Comparison of ENCODE assay signal across 14 cellular contexts in the genomic region with DNA sequence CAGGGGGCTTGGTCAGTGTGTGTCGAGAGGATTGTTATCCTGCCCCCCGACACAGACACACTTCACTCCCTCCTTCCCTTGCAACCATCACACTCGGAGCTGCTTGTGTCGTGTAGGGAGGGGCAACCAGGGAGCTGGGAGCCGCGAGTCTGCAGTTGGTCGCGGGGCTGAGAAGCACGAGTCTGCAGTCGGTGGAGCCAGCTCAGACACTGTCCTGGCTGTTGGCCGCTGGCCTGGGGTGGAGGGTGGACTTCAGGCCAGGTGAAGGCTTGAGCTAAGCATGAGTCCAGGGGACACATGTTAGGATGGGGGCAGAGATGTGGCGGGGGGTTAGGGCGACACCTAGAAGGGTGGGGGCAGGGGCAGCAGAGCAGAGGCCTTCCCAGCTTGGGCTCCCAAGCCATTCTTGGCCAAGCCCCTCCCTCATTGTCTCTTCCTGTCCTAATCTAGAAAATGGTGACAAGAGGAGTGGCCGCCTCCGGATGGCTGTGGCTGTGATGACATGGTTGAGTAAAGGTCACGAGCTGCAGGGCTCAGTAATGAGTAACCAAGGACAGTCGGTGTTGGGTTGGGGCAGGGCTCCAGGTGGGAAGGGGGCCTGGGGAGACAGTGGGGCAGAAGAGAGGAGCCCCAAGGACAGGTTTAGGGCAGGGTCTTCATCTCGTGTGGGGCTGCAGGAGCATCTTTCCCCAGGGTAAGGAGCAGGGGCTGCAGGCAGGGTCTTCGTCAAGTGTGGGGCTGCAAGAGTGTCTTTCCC. TPM values are rescaled to one million over a fixed set of nuclear protein-coding genes. Genes with fewer than 3 reads are reported as not detected.
DNase-seq lines count a peak whose midpoint lies in the region; ATAC-seq, FAIRE-seq and TF ChIP-seq lines count a peak whose summit lies in the region.
"Had no signal": no experiment of that assay in that cellular context is flagged by ENCODE, and none has a peak within 500 bp of the region (broad histone marks: within the 10 kb centered on the region; RNA-seq: fewer than 3 reads in every experiment).

No MANE protein-coding gene starts in this region.

- H3K36me3 ChIP-seq in GM12878 (ENCODE audit: control insufficient read depth in 2 of 2, insufficient read depth in 2 of 2, low read length in 1 of 2) = peaks cover 13 to 28% of the 10 kb centered on the region in 2 experiments; a peak in 3 of 4 replicates
- peaks cover 86% of the 10 kb centered on the region for H3K36me3 ChIP-seq in WERI-Rb-1
- H3K36me3 ChIP-seq in osteoblast (ENCODE audit: insufficient read depth, low read length) = peaks cover 23% of the 10 kb centered on the region

- WGBS in GM12878 (ENCODE audit: insufficient coverage, insufficient replicate concordance, low lambda C conversion rate, missing lambda C conversion rate) = 86% methylated on average over 16 of the region's 19 CpGs

- H3K9ac ChIP-seq in GM12878 (ENCODE audit: control insufficient read depth, insufficient read depth, low read length) = no peak overlapping the region
- H3K9ac ChIP-seq: parathyroid adenoma had no signal

- H3K27me3 Mint-ChIP-seq in natural killer cell (ENCODE audit: low read depth in 2 of 2) = no peaks in the 10 kb centered on the region

- no peaks in the 10 kb centered on the region for H3K9me3 Mint-ChIP-seq in natural killer cell

- SMC1A ChIA-PET in GM12878 (lab: Charles Lee; ENCODE audit: uncharacterized antibody, unreplicated experiment) = no interaction called here

- H3K27me3 ChIP-seq in GM12878 (replicated peaks in 1 of 2; ENCODE audit: control insufficient read depth in 2 of 2, insufficient read depth in 2 of 2, low read length in 1 of 2) (no peaks in the 10 kb centered on the region), WERI-Rb-1 (ENCODE audit: insufficient read depth, low read depth, severe bottlenecking) (no peaks in the 10 kb centered on the region), osteoblast (ENCODE audit: insufficient read depth, low read length) (no peaks in the 10 kb centered on the region)

- TF ChIP-seq CTCF in GM20000 (IDR thresholded peaks at IDR 0.05; ENCODE audit: extremely low read depth, missing control alignments) (no peak), GM12878 (IDR thresholded peaks at IDR 0.05 in 2 of 3, conservative IDR thresholded peaks at IDR 0.05 in 1 of 3; ENCODE audit: control insufficient read depth in 2 of 3, extremely low read depth in 1 of 3, insufficient read depth in 1 of 3, low read depth in 3 of 3, low read length in 3 of 3) (no peak), natural killer cell (IDR thresholded peaks at IDR 0.05) (no peak), WERI-Rb-1 (IDR thresholded peaks at IDR 0.05; ENCODE audit: low read depth, low read length) (no peak), osteoblast (IDR thresholded peaks at IDR 0.05; ENCODE audit: extremely low read depth, low read depth, low read length) (no peak)

- H3K4me3 Mint-ChIP-seq in natural killer cell = no peak overlapping the region

- CTCF ChIA-PET in GM12878 (lab: Yijun Ruan, JAX) = interaction anchor here (1.1 kb wide), 2 partner anchors 9 to 50 kb away, joined by 3 read pairs; no protein-coding TSS in a partner anchor

- H3K79me2 ChIP-seq in GM12878 (ENCODE audit: control insufficient read depth, insufficient read depth, low read length) (peaks cover 46% of the 10 kb centered on the region), osteoblast (ENCODE audit: insufficient read depth, low read length) (peaks cover 72% of the 10 kb centered on the region)

- POLR2A ChIA-PET in GM12878 (lab: Charles Lee) = interaction anchor here (0.5 to 0.6 kb wide), 2 partner anchors 1763 to 1807 kb away, joined by 3 to 8 read pairs; no protein-coding TSS in a partner anchor

- H3K4me3 ChIP-seq in GM12878 = no peak overlapping the region
- H3K4me3 ChIP-seq in WERI-Rb-1 (ENCODE audit: low read depth, low read length) = no peak overlapping the region
- no peak overlapping the region for H3K4me3 ChIP-seq in osteoblast (ENCODE audit: insufficient read depth, low read length)

- H3K4me1 ChIP-seq in GM12878 (ENCODE audit: control insufficient read depth, insufficient read depth, low read length) (peaks cover 40% of the 10 kb centered on the region), osteoblast (ENCODE audit: insufficient read depth, low read length) (peaks cover 33% of the 10 kb centered on the region)

- no TSS peak for BruUV-seq in GM12878 (replicated peaks; lab: Mats Ljungman, UMichigan)

- H2AFZ ChIP-seq in GM12878 (ENCODE audit: control insufficient read depth, low read depth, low read length) (no peak overlapping the region), osteoblast (ENCODE audit: low read length) (no peak overlapping the region)
- H2AFZ ChIP-seq: parathyroid adenoma had no signal

- H3K27ac ChIP-seq in GM12878 (ENCODE audit: control insufficient read depth, insufficient read depth) (no peak overlapping the region), WERI-Rb-1 (no peak overlapping the region), osteoblast (ENCODE audit: low read depth, low read length) (no peak overlapping the region)
- H3K27ac ChIP-seq: parathyroid adenoma had no signal

- H4K20me1 ChIP-seq in GM12878 (ENCODE audit: control insufficient read depth, insufficient read depth) (no peaks in the 10 kb centered on the region), osteoblast (ENCODE audit: insufficient read depth, low read length) (peaks cover 16% of the 10 kb centered on the region)

- TF ChIP-seq POLR2A in GM12878 (IDR thresholded peaks at IDR 0.05; ENCODE audit: low read depth, low read length) = no peak

- RAD21 ChIA-PET in GM12878 (lab: Charles Lee; ENCODE audit: unreplicated experiment) = interaction anchor here (0.5 kb wide), 1 partner anchor 14 kb away, joined by 3 read pairs; no protein-coding TSS in a partner anchor

- no peaks in the 10 kb centered on the region for H3K36me3 Mint-ChIP-seq in natural killer cell

- TF ChIP-seq EP300 in GM12878 (IDR thresholded peaks at IDR 0.05; ENCODE audit: borderline replicate concordance in 1 of 2, control insufficient read depth in 1 of 2, low read depth in 2 of 2, low read length in 2 of 2) = no peak

- no peak overlapping the region for H3K4me2 ChIP-seq in GM12878 (ENCODE audit: control insufficient read depth, insufficient read depth)
- no peak overlapping the region for H3K4me2 ChIP-seq in osteoblast (ENCODE audit: insufficient read depth, low read length)

- peak overlapping the region; percentile 16 to 87 for H3K27ac Mint-ChIP-seq in natural killer cell

- ATAC-seq in GM12878 (peak; percentile 49), natural killer cell (peak in 1 of 3 donors; percentile 46), GM21515 (IDR thresholded peaks at IDR 0.05; ENCODE audit: unreplicated experiment) (no peak)
- ATAC-seq: Panc1 had no signal

- no peaks in the 10 kb centered on the region for H3K9me3 ChIP-seq in GM12878 (replicated peaks; ENCODE audit: control insufficient read depth, insufficient read depth, low read length)
- no peaks in the 10 kb centered on the region for H3K9me3 ChIP-seq in WERI-Rb-1 (ENCODE audit: severe bottlenecking)
- no peaks in the 10 kb centered on the region for H3K9me3 ChIP-seq in osteoblast (ENCODE audit: low read depth, low read length)

- no peak for FAIRE-seq in GM12878 (lab: Jason Lieb, UNC)

- peaks cover 31 to 73% of the 10 kb centered on the region in 2 donors for H3K4me1 Mint-ChIP-seq in natural killer cell

- in situ Hi-C loops in Caki2 (cut with HindIII; ENCODE audit: low pct_unique_long_range_greater_than_20kb, low sequenced_read_pairs) (no loop called here), GM12878 (cut with MboI) (no loop called here)

- DNase-seq in Caki2 (ENCODE audit: low read depth) (peak; percentile 79), GM20000 (ENCODE audit: low spot score) (peak; percentile 53), GM12878 (ENCODE audit: low read depth, low spot score) (no peak), natural killer cell (no peak), WERI-Rb-1 (no peak), NCI-H1417 treated with DMSO at 0.1 percent for 48 hours (lab: John Stamatoyannopoulos, UW) (no peak), osteoblast (ENCODE audit: insufficient read length, low spot score, missing footprints) (no peak)
- DNase-seq: NCI-H1092, NCI-H226, substantia nigra had no signal

- no peak for TF ChIP-seq RAD21 in GM12878 (IDR thresholded peaks at IDR 0.05; ENCODE audit: insufficient read depth, low read depth, low read length)

- intact Hi-C loops in GM12878 (cut with micrococcal nuclease; ENCODE audit: unreplicated experiment) = no loop called here
- intact Hi-C loops in natural killer cell (cut with micrococcal nuclease) = no loop called here

RNA-seq across cellular contexts. Expression of a gene that starts 8.5 kb away (rescaled TPM):
- total RNA-seq in Caki2 (2014; rRNA removed; shearing (Covaris generic); ENCODE audit: low replicate concordance) = 99.2 and 143 TPM in 2 replicates
- total RNA-seq in GM12878 (2013; cell fraction: nucleolus; rRNA removed) = 133 and 153 TPM in 2 replicates
- total RNA-seq in GM12878 (2014; rRNA removed) (104 and 111 TPM in 2 replicates), GM12878 (2014; rRNA removed; fragmentation: Illumina TruSeq; extraction: Trizol) (68.9 and 79.8 TPM in 2 replicates), GM12878 (2021) (80.1 and 96.3 TPM in 2 replicates), natural killer cell (100 to 1,000 TPM in 1 of 3 donors, 10 to 100 TPM in 2; 95.4 to 106 (median 98.4) TPM), osteoblast (34.8 and 36.6 TPM in 2 replicates)
- polyA plus RNA-seq in GM12878 (2011; ENCODE audit: low read depth) = 19.4 TPM
- polyA plus RNA-seq in GM12878 (2011; rRNA removed) (98.9 and 154 TPM in 2 replicates), GM12878 (2014; fragmentation: Illumina TruSeq; extraction: Trizol) (136 and 162 TPM in 2 replicates), GM12878 (2014; fragmentation: Nextera tagmentation; extraction: Ambion mirVana) (1 to 10 TPM; 1.1 to 2.0 TPM), GM12878 (2014; rRNA removed) (125 and 138 TPM in 2 replicates), GM12878 (2016; fragmentation: Nextera tagmentation; extraction: Ambion mirVana) (10 to 100 TPM; 80.1 to 92.7 TPM)
- polyA plus RNA-seq in GM12878 (2011; cell fraction: cytosol; rRNA removed) = 175 and 233 TPM in 2 replicates
- 273 and 351 TPM in 2 replicates for polyA plus RNA-seq in GM12878 (2011; cell fraction: nucleus; rRNA removed)
- polyA plus RNA-seq in GM12878 (2012) = 44.0 and 50.3 TPM in 2 replicates
- 146 and 151 TPM in 2 replicates for polyA minus RNA-seq in GM12878 (2011; rRNA and poly(A)+ RNA removed)
- polyA minus RNA-seq in GM12878 (2011; cell fraction: cytosol; rRNA and poly(A)+ RNA removed) = 38.1 and 60.0 TPM in 2 replicates
- 66.1 and 135 TPM in 2 replicates for polyA minus RNA-seq in GM12878 (2011; cell fraction: nucleus; rRNA and poly(A)+ RNA removed)

RNA-seq across cellular contexts. Expression of a gene that starts 58.0 kb away (rescaled TPM):
- 0.12 and 0.51 TPM in 2 replicates for total RNA-seq in Caki2 (2014; rRNA removed; shearing (Covaris generic); ENCODE audit: low replicate concordance)
- total RNA-seq in GM12878 (2013; cell fraction: nucleolus; rRNA removed) = not detected in 2 replicates
- total RNA-seq in GM12878 (2014; rRNA removed) (under 0.01 and 0.05 TPM in 2 replicates), GM12878 (2014; rRNA removed; fragmentation: Illumina TruSeq; extraction: Trizol) (not detected in 2 replicates), GM12878 (2021) (0.15 and 0.16 TPM in 2 replicates), natural killer cell (not detected), osteoblast (17.4 and 22.1 TPM in 2 replicates)
- polyA plus RNA-seq in GM12878 (2011; ENCODE audit: low read depth) = not detected
- polyA plus RNA-seq in GM12878 (2011; rRNA removed) (not detected in 2 replicates), GM12878 (2014; fragmentation: Illumina TruSeq; extraction: Trizol) (0.04 TPM in 1 of 2 replicates, not detected in the other), GM12878 (2014; fragmentation: Nextera tagmentation; extraction: Ambion mirVana) (not detected), GM12878 (2014; rRNA removed) (0.05 and 0.09 TPM in 2 replicates), GM12878 (2016; fragmentation: Nextera tagmentation; extraction: Ambion mirVana) (under 1 TPM in 1 of 2 experiments, not detected in 1; 0.12 TPM)
- not detected in 2 replicates for polyA plus RNA-seq in GM12878 (2011; cell fraction: cytosol; rRNA removed)
- polyA plus RNA-seq in GM12878 (2011; cell fraction: nucleus; rRNA removed) = not detected in 2 replicates
- polyA plus RNA-seq in GM12878 (2012) = not detected in 2 replicates
- polyA minus RNA-seq in GM12878 (2011; rRNA and poly(A)+ RNA removed) = not detected in 2 replicates
- not detected in 2 replicates for polyA minus RNA-seq in GM12878 (2011; cell fraction: cytosol; rRNA and poly(A)+ RNA removed)
- polyA minus RNA-seq in GM12878 (2011; cell fraction: nucleus; rRNA and poly(A)+ RNA removed) = not detected in 2 replicates

RNA-seq across cellular contexts. Expression of a gene that starts 58.6 kb away (rescaled TPM):
- not detected in 2 replicates for total RNA-seq in Caki2 (2014; rRNA removed; shearing (Covaris generic); ENCODE audit: low replicate concordance)
- total RNA-seq in GM12878 (2013; cell fraction: nucleolus; rRNA removed) = 0.06 TPM in 1 of 2 replicates, not detected in the other
- total RNA-seq in GM12878 (2014; rRNA removed) (0.06 TPM in 1 of 2 replicates, not detected in the other), GM12878 (2014; rRNA removed; fragmentation: Illumina TruSeq; extraction: Trizol) (not detected in 2 replicates), GM12878 (2021) (0.18 and 0.32 TPM in 2 replicates), natural killer cell (not detected), osteoblast (not detected in 2 replicates)
- not detected for polyA plus RNA-seq in GM12878 (2011; ENCODE audit: low read depth)
- polyA plus RNA-seq in GM12878 (2011; rRNA removed) (not detected in 2 replicates), GM12878 (2014; fragmentation: Illumina TruSeq; extraction: Trizol) (not detected in 2 replicates), GM12878 (2014; fragmentation: Nextera tagmentation; extraction: Ambion mirVana) (under 1 TPM in 1 of 2 experiments, not detected in 1; 0.03 TPM), GM12878 (2014; rRNA removed) (not detected in 2 replicates), GM12878 (2016; fragmentation: Nextera tagmentation; extraction: Ambion mirVana) (under 1 TPM; 0.03 to 0.20 TPM)
- polyA plus RNA-seq in GM12878 (2011; cell fraction: cytosol; rRNA removed) = not detected in 2 replicates
- polyA plus RNA-seq in GM12878 (2011; cell fraction: nucleus; rRNA removed) = not detected in 2 replicates
- not detected in 2 replicates for polyA plus RNA-seq in GM12878 (2012)
- not detected in 2 replicates for polyA minus RNA-seq in GM12878 (2011; rRNA and poly(A)+ RNA removed)
- polyA minus RNA-seq in GM12878 (2011; cell fraction: cytosol; rRNA and poly(A)+ RNA removed) = not detected in 2 replicates
- not detected in 2 replicates for polyA minus RNA-seq in GM12878 (2011; cell fraction: nucleus; rRNA and poly(A)+ RNA removed)
- total RNA-seq: G401 had no signal

Comparison
In these comparisons a context has a peak if more than half of its experiments do, and no peak if none do; other contexts are left out.
1. DNase-seq: peak in Caki2 (single experiment) and GM20000 (single experiment); none in GM12878 (single experiment), natural killer cell (single experiment), WERI-Rb-1 (single experiment), NCI-H1417 treated with DMSO at 0.1 percent for 48 hours (single experiment) and osteoblast (single experiment).
2. RNA of a gene that starts 58.0 kb away (total RNA-seq): 17.4 to 22.1 TPM in osteoblast; 0.12 to 0.51 TPM in Caki2, under 0.01 to 0.16 TPM in GM12878 and not detected in natural killer cell; every median in the first group is over 10 times any median in the second.